In the genomic region with DNA sequence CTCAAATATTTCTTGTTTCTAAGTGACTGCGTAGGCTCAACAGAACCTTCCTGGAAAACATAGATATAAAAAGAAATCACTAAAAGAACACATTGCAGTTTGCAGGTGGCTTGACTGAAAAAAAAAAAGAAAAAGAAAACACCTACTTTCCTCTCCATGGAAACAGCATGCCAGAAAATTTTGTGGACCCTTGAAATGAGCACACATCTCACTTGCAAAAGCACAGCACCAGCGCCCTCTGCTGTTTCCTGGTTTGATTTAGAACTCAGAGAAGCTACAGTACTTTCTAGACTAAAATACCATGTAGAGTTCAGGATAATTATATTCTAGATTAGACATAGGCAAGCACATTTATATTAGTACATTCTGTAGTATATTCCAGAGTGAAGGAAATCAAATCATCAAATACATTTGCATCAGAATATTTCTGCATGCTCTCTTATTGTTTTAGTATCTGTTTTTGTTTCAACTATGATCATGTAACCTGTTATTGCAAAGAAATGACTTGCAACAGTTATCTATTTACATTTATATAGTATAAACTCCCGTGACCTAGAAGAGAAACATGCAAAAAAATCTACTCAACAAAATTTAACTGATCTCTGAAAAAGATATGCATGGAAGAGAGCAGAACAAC, we compare ENCODE assay signal across 8 cellular contexts. TPM values are rescaled to one million over a fixed set of nuclear protein-coding genes. Genes with fewer than 3 reads are reported as not detected.
DNase-seq lines count a peak whose midpoint lies in the region; ATAC-seq and TF ChIP-seq lines count a peak whose summit lies in the region.

No MANE protein-coding gene starts in this region.

- H3K4me1 ChIP-seq in Peyer's patch (no peaks in the 10 kb centered on the region), neuronal stem cell (ENCODE audit: control insufficient read depth in 2 of 2, insufficient read depth in 1 of 2, low read depth in 1 of 2, low read length in 2 of 2) (no peaks in the 10 kb centered on the region)

- no peak overlapping the region for H2AK5ac ChIP-seq in neuronal stem cell (ENCODE audit: low read depth, low read length)

- no peak overlapping the region for H3K4me2 ChIP-seq in neuronal stem cell (ENCODE audit: insufficient read depth, low read length, poor library complexity, severe bottlenecking)

- no peaks in the 10 kb centered on the region for H3K27me3 Mint-ChIP-seq in activated T-cell treated with anti-CD3 and anti-CD28 coated beads, Interleukin-2, amount 50 U/mL, for 4 hours (ENCODE audit: low read depth)

- H3K27me3 ChIP-seq in Peyer's patch, result no peaks in the 10 kb centered on the region
- no peaks in the 10 kb centered on the region for H3K27me3 ChIP-seq in neuronal stem cell (ENCODE audit: control insufficient read depth in 3 of 3, insufficient read depth in 3 of 3, low read depth in 1 of 3, low read length in 3 of 3)

- H3K36me3 ChIP-seq in Peyer's patch (no peaks in the 10 kb centered on the region), neuronal stem cell (replicated peaks in 1 of 2; ENCODE audit: control insufficient read depth in 2 of 2, insufficient read depth in 2 of 2, low read length in 2 of 2) (no peaks in the 10 kb centered on the region)

- peak; percentile 29 for DNase-seq in CMK (ENCODE audit: low read depth)
- DNase-seq in Jurkat, Clone E6-1 (ENCODE audit: low read depth, low spot score), result peak; percentile 85
- DNase-seq in Peyer's patch, result peak in 2 of 3 donors; percentile 72 to 90
- DNase-seq in activated T-cell treated with anti-CD3 and anti-CD28 coated beads, Interleukin-2, amount 50 U/mL, for 4 hours, result peak; percentile 64
- DNase-seq in fibroblast of the aortic adventitia (ENCODE audit: low read depth), result peak; percentile 90
- DNase-seq in neuronal stem cell (ENCODE audit: low spot score), result peak; percentile 75
- peak in 38 of 49 donors; percentile 0 to 77 (median 45) for DNase-seq in substantia nigra (lab: John Stamatoyannopoulos, UW)

- H2BK12ac ChIP-seq in neuronal stem cell (ENCODE audit: low read length), result no peak overlapping the region

- no peak overlapping the region for H2AFZ ChIP-seq in neuronal stem cell (ENCODE audit: low read length)

- no peak overlapping the region for H3K9ac ChIP-seq in neuronal stem cell (ENCODE audit: low read depth, low read length, poor library complexity)

- no peak overlapping the region for H3K4me3 Mint-ChIP-seq in activated T-cell treated with anti-CD3 and anti-CD28 coated beads, Interleukin-2, amount 50 U/mL, for 4 hours

- no peaks in the 10 kb centered on the region for H3K9me3 Mint-ChIP-seq in activated T-cell treated with anti-CD3 and anti-CD28 coated beads, Interleukin-2, amount 50 U/mL, for 4 hours

- no peaks in the 10 kb centered on the region for H3K36me3 Mint-ChIP-seq in activated T-cell treated with anti-CD3 and anti-CD28 coated beads, Interleukin-2, amount 50 U/mL, for 4 hours (ENCODE audit: insufficient read depth)

- TF ChIP-seq CTCF in Peyer's patch (IDR thresholded peaks at IDR 0.05) (peak; percentile 27 to 69 (median 66)), fibroblast of the aortic adventitia (IDR thresholded peaks at IDR 0.05; ENCODE audit: insufficient read depth, low read length) (peak; percentile 81)

- no CpG with 5 or more reads among the region's 3 CpGs for WGBS in neuronal stem cell (ENCODE audit: extremely low coverage in 2 of 2, insufficient read length in 2 of 2, insufficient replicate concordance in 1 of 2), 2 donors

- no peak overlapping the region for H2BK120ac ChIP-seq in neuronal stem cell (ENCODE audit: low read depth, low read length)

- H4K91ac ChIP-seq in neuronal stem cell (ENCODE audit: low read depth, low read length, poor library complexity), result no peak overlapping the region

- H2BK5ac ChIP-seq in neuronal stem cell (ENCODE audit: low read length), result no peak overlapping the region

- H3K18ac ChIP-seq in neuronal stem cell (ENCODE audit: low read length), result no peak overlapping the region

- H3K79me1 ChIP-seq in neuronal stem cell (ENCODE audit: low read depth, low read length), result no peaks in the 10 kb centered on the region

- H3K27ac ChIP-seq in Peyer's patch (no peak overlapping the region), neuronal stem cell (replicated peaks; ENCODE audit: low read length) (no peak overlapping the region), substantia nigra (ENCODE audit: low read depth, low read length, poor library complexity, severe bottlenecking) (no peak overlapping the region)

- H3K23ac ChIP-seq in neuronal stem cell (ENCODE audit: low read depth, low read length, poor library complexity), result no peak overlapping the region

- H3K4me1 Mint-ChIP-seq in activated T-cell treated with anti-CD3 and anti-CD28 coated beads, Interleukin-2, amount 50 U/mL, for 4 hours (ENCODE audit: low read depth), result no peaks in the 10 kb centered on the region

- H3K9me3 ChIP-seq in Peyer's patch, result no peaks in the 10 kb centered on the region
- no peaks in the 10 kb centered on the region for H3K9me3 ChIP-seq in neuronal stem cell (replicated peaks in 1 of 2; ENCODE audit: control insufficient read depth in 2 of 2, insufficient read depth in 1 of 2, low read depth in 1 of 2, low read length in 2 of 2)

- H3K4ac ChIP-seq in neuronal stem cell (ENCODE audit: low read length), result no peak overlapping the region

- no peak overlapping the region for H3K4me3 ChIP-seq in Jurkat, Clone E6-1 (ENCODE audit: low read length)
- H3K4me3 ChIP-seq in Peyer's patch (no peak overlapping the region), fibroblast of the aortic adventitia (ENCODE audit: low read depth, low read length) (no peak overlapping the region), neuronal stem cell (ENCODE audit: low read length in 2 of 2) (no peak overlapping the region)

- H4K8ac ChIP-seq in neuronal stem cell (ENCODE audit: low read depth, low read length), result no peak overlapping the region

- no peak overlapping the region for H2BK15ac ChIP-seq in neuronal stem cell (ENCODE audit: low read length)

- ATAC-seq in activated T-cell treated with anti-CD3 and anti-CD28 coated beads, Interleukin-2, amount 50 U/mL, for 4 hours, result peak in 1 of 2 donors; percentile 48
- ATAC-seq in HG03108 (IDR thresholded peaks at IDR 0.05; ENCODE audit: unreplicated experiment), result no peak

- no peak overlapping the region for H3K14ac ChIP-seq in neuronal stem cell (ENCODE audit: low read length)

- no peak for TF ChIP-seq POLR2A in Peyer's patch (IDR thresholded peaks at IDR 0.05)

RNA-seq across cellular contexts. Expression of gene XPO4, which starts 22.3 kb away (rescaled TPM):
- polyA plus RNA-seq in Jurkat, Clone E6-1 (2012; ENCODE audit: insufficient read depth, insufficient read length), result 11.4 TPM
- total RNA-seq in Peyer's patch (10 to 100 TPM in 3 of 4 donors, 1 to 10 TPM in 1; 9.5 to 26.4 (median 15.7) TPM), fibroblast of the aortic adventitia (ENCODE audit: low replicate concordance) (11.8 and 25.8 TPM in 2 replicates)
- total RNA-seq in activated T-cell treated with anti-CD3 and anti-CD28 coated beads, Interleukin-2, amount 50 U/mL, for 4 hours, result 10 to 100 TPM; 31.6 to 38.5 (median 38.1) TPM
- 9.9 TPM for polyA plus RNA-seq in neuronal stem cell (2013, experiment 1 of 2)
- polyA plus RNA-seq in neuronal stem cell (2013, experiment 2 of 2), result 9.9 TPM

Comparison
In these comparisons a context has a peak if more than half of its experiments do, and no peak if none do; other contexts are left out.
1. DNase-seq: peak in every context shown above with its lines; median percentile 90 in fibroblast of the aortic adventitia; 85 in Jurkat, Clone E6-1; 81 in Peyer's patch; 75 in neuronal stem cell; 64 in activated T-cell treated with anti-CD3 and anti-CD28 coated beads, Interleukin-2, amount 50 U/mL, for 4 hours; 45 in substantia nigra; 29 in CMK.